8 cellular contexts compared by ENCODE assay signal in genomic region chr15:23225756-23226729, GRCh38.
DNase-seq lines count a peak whose midpoint lies in the region; ATAC-seq, FAIRE-seq and TF ChIP-seq lines count a peak whose summit lies in the region.
"Not testable (repeated sequence)": the region's sequence is repeated elsewhere in the genome, so short reads cannot be mapped to it uniquely, and the experiment has no call there.

No MANE protein-coding gene starts in this region.

- intact Hi-C loops in left cardiac atrium (cut with DNase I); spleen (cut with DNase I; ENCODE audit: low total_unique reads): not testable (repeated sequence)

- H3K36me3 ChIP-seq in spleen, result not testable (repeated sequence)

- ATAC-seq in A549, result peak; percentile 60 to 66; a peak in 5 of 6 replicates
- not testable (repeated sequence) for ATAC-seq in left cardiac atrium

- peak overlapping the region; percentile 73 for H3K4me2 ChIP-seq in A549

- not testable (repeated sequence) for H3K27me3 Mint-ChIP-seq in endothelial cell (ENCODE audit: unreplicated experiment); nephron progenitor cell (ENCODE audit: low read depth, poor library complexity)

- CTCF ChIA-PET in A549 (lab: Yijun Ruan, JAX), result not testable (repeated sequence)

- not testable (repeated sequence) for H3K36me3 Mint-ChIP-seq in endothelial cell (ENCODE audit: low read depth, unreplicated experiment); nephron progenitor cell (ENCODE audit: low read depth)

- H3K9me3 Mint-ChIP-seq in endothelial cell (ENCODE audit: unreplicated experiment); nephron progenitor cell: not testable (repeated sequence)

- H3K4me3 Mint-ChIP-seq in endothelial cell (ENCODE audit: unreplicated experiment); nephron progenitor cell: not testable (repeated sequence)

- not testable (repeated sequence) for TF ChIP-seq EP300 in A549 (IDR thresholded peaks at IDR 0.05)

- H3K27ac ChIP-seq in A549, result peak overlapping the region in 1 of 2 experiments; percentile 70; a peak in 1 of 6 replicates
- H3K27ac ChIP-seq in coronary artery, spleen: not testable (repeated sequence)

- WGBS in A549 (ENCODE audit: missing lambda C conversion rate), result 71% methylated on average over 16 of the region's 82 CpGs
- 0 to 10% (median 8%) methylated on average over 1 to 56 of the region's 82 CpGs for WGBS in spleen, 5 donors

- H3K4me3 ChIP-seq in A549 (peak overlapping the region; percentile 42), coronary artery (peak overlapping the region; percentile 36)
- not testable (repeated sequence) for H3K4me3 ChIP-seq in spleen

- not testable (repeated sequence) for FAIRE-seq in A549 (lab: Jason Lieb, UNC)

- not testable (repeated sequence) for DNase-seq in A549 (ENCODE audit: low read depth in 1 of 2, low spot score in 1 of 2); coronary artery (ENCODE audit: low spot score)
- peak; percentile 10 for DNase-seq in HK-2 (ENCODE audit: unreplicated experiment)
- DNase-seq in endothelial cell (ENCODE audit: low spot score), result peak; percentile 12
- peak; percentile 6 for DNase-seq in left cardiac atrium
- DNase-seq in islet precursor cell, result peak; percentile 33
- peak; percentile 18 for DNase-seq in nephron progenitor cell
- peak; percentile 10 for DNase-seq in spleen

- H3K4me1 ChIP-seq in A549, spleen: not testable (repeated sequence)

- H3K4me1 Mint-ChIP-seq in endothelial cell (ENCODE audit: unreplicated experiment); nephron progenitor cell: not testable (repeated sequence)

- POLR2A ChIA-PET in A549 (lab: Yijun Ruan, JAX), result not testable (repeated sequence)

- not testable (repeated sequence) for TF ChIP-seq CTCF in A549 (IDR thresholded peaks at IDR 0.05); coronary artery (IDR thresholded peaks at IDR 0.05); endothelial cell (IDR thresholded peaks at IDR 0.05; ENCODE audit: unreplicated experiment); nephron progenitor cell (IDR thresholded peaks at IDR 0.05); spleen (IDR thresholded peaks at IDR 0.05 in 8 of 11, conservative IDR thresholded peaks at IDR 0.05 in 3 of 11)

- not testable (repeated sequence) for H3K27me3 ChIP-seq in spleen (replicated peaks in 1 of 7)

- not testable (repeated sequence) for TF ChIP-seq POLR2A in A549 (IDR thresholded peaks at IDR 0.05; ENCODE audit: low read length); spleen (IDR thresholded peaks at IDR 0.05)

- not testable (repeated sequence) for H3K27ac Mint-ChIP-seq in endothelial cell (ENCODE audit: unreplicated experiment); nephron progenitor cell

- not testable (repeated sequence) for TF ChIP-seq RAD21 in A549 (conservative IDR thresholded peaks at IDR 0.05 in 1 of 2, IDR thresholded peaks at IDR 0.05 in 1 of 2)

- H3K9me3 ChIP-seq in A549, spleen: not testable (repeated sequence)
